In genomic region chr2:219875036-219875435, GRCh38 we compare ENCODE assay signal across 22 cellular contexts.
DNase-seq lines count a peak whose midpoint lies in the region; FAIRE-seq and TF ChIP-seq lines count a peak whose summit lies in the region.
"Had no signal": no experiment of that assay in that cellular context is flagged by ENCODE, and none has a peak within 500 bp of the region (broad histone marks: within the 10 kb centered on the region; RNA-seq: fewer than 3 reads in every experiment).

No MANE protein-coding gene starts in this region.

- H4K20me1 ChIP-seq in astrocyte (ENCODE audit: insufficient read depth, low read length) = no peaks in the 10 kb centered on the region
- no peaks in the 10 kb centered on the region for H4K20me1 ChIP-seq in smooth muscle cell (ENCODE audit: low read depth)
- no peaks in the 10 kb centered on the region for H4K20me1 ChIP-seq in H9 (ENCODE audit: control insufficient read depth, insufficient read depth, insufficient read length)
- H4K20me1 ChIP-seq: BLaER1 treated with 17β-estradiol and CSF1 and Interleukin-3, amounts not matched to agents 10 nM and 100 nM had no signal

- no peaks in the 10 kb centered on the region for H3K9me3 ChIP-seq in astrocyte (ENCODE audit: insufficient read depth, low read depth, low read length)
- H3K9me3 ChIP-seq in smooth muscle cell (replicated peaks; ENCODE audit: low read depth) = no peaks in the 10 kb centered on the region
- H3K9me3 ChIP-seq in H9 (ENCODE audit: control insufficient read depth, low read depth, low read length) = no peaks in the 10 kb centered on the region
- H3K9me3 ChIP-seq: A549, Caco-2 had no signal

- FAIRE-seq in astrocyte (lab: Jason Lieb, UNC) = no peak
- FAIRE-seq: A549, D721Med, GM12878, GM12892, GM18507 had no signal

- H2BK15ac ChIP-seq in mesendoderm (replicated peaks; ENCODE audit: low read depth) (no peak overlapping the region), H9 (ENCODE audit: low read depth, low read length) (no peak overlapping the region)

- H3K4me1 ChIP-seq in astrocyte (ENCODE audit: insufficient read depth, low read length) (no peaks in the 10 kb centered on the region), mesendoderm (ENCODE audit: control insufficient read depth, low read depth, low read length) (peaks cover 9% of the 10 kb centered on the region), smooth muscle cell (ENCODE audit: low read depth) (peaks cover 18% of the 10 kb centered on the region), H9 (ENCODE audit: insufficient read depth, low read length) (peaks cover 14% of the 10 kb centered on the region; the same call in 1 of the 2 replicates)
- H3K4me1 ChIP-seq: A549; BLaER1 treated with 17β-estradiol and CSF1 and Interleukin-3, amounts not matched to agents 10 nM and 100 nM; Caco-2 had no signal

- no peak overlapping the region for H2BK20ac ChIP-seq in H9 (ENCODE audit: low read depth, low read length, poor library complexity, severe bottlenecking)

- H3K56ac ChIP-seq in mesendoderm (ENCODE audit: low read length) (no peak overlapping the region), H9 (ENCODE audit: insufficient read length, low read depth, low read length) (no peak overlapping the region)

- H2BK120ac ChIP-seq in mesendoderm (ENCODE audit: low read depth, low read length) (peak overlapping the region; percentile 35), H9 (ENCODE audit: low read depth, low read length, poor library complexity, severe bottlenecking) (no peak overlapping the region)

- H3K9me3 Mint-ChIP-seq in astrocyte (ENCODE audit: unreplicated experiment) (no peaks in the 10 kb centered on the region), H9 (peaks cover 3 to 4% of the 10 kb centered on the region in 2 experiments; a peak in 3 of 5 replicates)
- no peaks in the 10 kb centered on the region for H3K9me3 Mint-ChIP-seq in activated naive CD8-positive, alpha-beta T cell treated with anti-CD3 and anti-CD28 coated beads for 36 hours
- H3K9me3 Mint-ChIP-seq: CD4-positive, alpha-beta T cell; CD8-positive, alpha-beta T cell had no signal

- no peaks in the 10 kb centered on the region for H3K79me1 ChIP-seq in mesendoderm (ENCODE audit: low read length)
- H3K79me1 ChIP-seq in H9 (ENCODE audit: insufficient read depth, low read depth, low read length, poor library complexity, severe bottlenecking) = no peaks in the 10 kb centered on the region

- H3K79me2 ChIP-seq in astrocyte (ENCODE audit: insufficient read depth, low read length) = no peaks in the 10 kb centered on the region
- H3K79me2 ChIP-seq in mesendoderm (ENCODE audit: control insufficient read depth, insufficient read depth, low read length) = no peaks in the 10 kb centered on the region
- H3K79me2 ChIP-seq in smooth muscle cell (ENCODE audit: low read depth) = no peaks in the 10 kb centered on the region
- no peaks in the 10 kb centered on the region for H3K79me2 ChIP-seq in H9 (ENCODE audit: insufficient read depth, low read length)

- peaks cover 9% of the 10 kb centered on the region for H3K4me1 Mint-ChIP-seq in astrocyte (ENCODE audit: low read depth, unreplicated experiment)
- peaks cover 60 to 62% of the 10 kb centered on the region in 2 experiments for H3K4me1 Mint-ChIP-seq in H9
- no peaks in the 10 kb centered on the region for H3K4me1 Mint-ChIP-seq in activated naive CD8-positive, alpha-beta T cell treated with anti-CD3 and anti-CD28 coated beads for 36 hours
- H3K4me1 Mint-ChIP-seq: B cell had no signal

- DNase-seq in astrocyte (ENCODE audit: low read depth) (no peak), mesendoderm (peak; percentile 82), smooth muscle cell (lab: John Stamatoyannopoulos, UW; ENCODE audit: unreplicated experiment) (no peak), H9 (no peak), DMS79 treated with DMSO at 0.1 percent for 48 hours (lab: John Stamatoyannopoulos, UW) (no peak)
- no peak for DNase-seq in activated naive CD8-positive, alpha-beta T cell treated with anti-CD3 and anti-CD28 coated beads for 36 hours
- DNase-seq: AML-193; Caco-2; Calu3; CD4-positive, alpha-beta T cell; CD8-positive, alpha-beta T cell; DND-41; EL; GDM1 had no signal

- H3K9ac ChIP-seq in astrocyte (ENCODE audit: low read length) = no peak overlapping the region
- no peak overlapping the region for H3K9ac ChIP-seq in mesendoderm (ENCODE audit: low read length)
- peak overlapping the region; percentile 54 for H3K9ac ChIP-seq in smooth muscle cell (ENCODE audit: low read depth)
- H3K9ac ChIP-seq in H9 (ENCODE audit: extremely low read depth, insufficient read length, low read length) = no peak overlapping the region
- H3K9ac ChIP-seq: BLaER1 treated with 17β-estradiol and CSF1 and Interleukin-3, amounts not matched to agents 10 nM and 100 nM had no signal

- H3K27ac Mint-ChIP-seq in astrocyte (ENCODE audit: unreplicated experiment) = peak overlapping the region; percentile 77
- no peak overlapping the region for H3K27ac Mint-ChIP-seq in H9
- no peak overlapping the region for H3K27ac Mint-ChIP-seq in activated naive CD8-positive, alpha-beta T cell treated with anti-CD3 and anti-CD28 coated beads for 36 hours
- H3K27ac Mint-ChIP-seq: B cell; CD4-positive, alpha-beta T cell; CD8-positive, alpha-beta T cell had no signal

- H3T11ph ChIP-seq in H9 (ENCODE audit: low read length) = no peak overlapping the region

- H3K36me3 Mint-ChIP-seq in astrocyte (ENCODE audit: low read depth, unreplicated experiment) (no peaks in the 10 kb centered on the region), H9 (ENCODE audit: insufficient read depth in 1 of 3, low read depth in 3 of 3) (peaks cover 0 to 4% (median 0%) of the 10 kb centered on the region in 3 experiments; a peak in 2 of 7 replicates)
- H3K36me3 Mint-ChIP-seq in activated naive CD8-positive, alpha-beta T cell treated with anti-CD3 and anti-CD28 coated beads for 36 hours = no peaks in the 10 kb centered on the region
- H3K36me3 Mint-ChIP-seq: CD8-positive, alpha-beta T cell had no signal

- no peak overlapping the region for H2AK5ac ChIP-seq in mesendoderm (ENCODE audit: low read length)
- H2AK5ac ChIP-seq in H9 (ENCODE audit: insufficient read length, low read length) = no peak overlapping the region

- H3K23me2 ChIP-seq in H9 (ENCODE audit: insufficient read length, low read depth, low read length, poor library complexity, severe bottlenecking) = no peaks in the 10 kb centered on the region

- no peak overlapping the region for H4K8ac ChIP-seq in mesendoderm (ENCODE audit: low read depth, low read length)
- no peak overlapping the region for H4K8ac ChIP-seq in H9 (replicated peaks; ENCODE audit: insufficient read length, low read depth, low read length)

- no peak overlapping the region for H3K4ac ChIP-seq in mesendoderm (ENCODE audit: low read depth, low read length)
- no peak overlapping the region for H3K4ac ChIP-seq in H9 (ENCODE audit: low read depth, low read length)

- no peak overlapping the region for H3K27ac ChIP-seq in astrocyte (ENCODE audit: low read depth, low read length)
- no peak overlapping the region for H3K27ac ChIP-seq in mesendoderm (ENCODE audit: low read depth, low read length)
- peak overlapping the region; percentile 63 for H3K27ac ChIP-seq in smooth muscle cell (ENCODE audit: low read depth)
- H3K27ac ChIP-seq in H9 (ENCODE audit: insufficient read length, low read depth, low read length) = no peak overlapping the region
- H3K27ac ChIP-seq: A549; BLaER1 treated with 17β-estradiol and CSF1 and Interleukin-3, amounts not matched to agents 10 nM and 100 nM; C4-2B had no signal

- no peaks in the 10 kb centered on the region for H3K27me3 ChIP-seq in astrocyte (ENCODE audit: insufficient read depth, low read length)
- H3K27me3 ChIP-seq in mesendoderm (ENCODE audit: insufficient read depth, low read length, poor library complexity) = no peaks in the 10 kb centered on the region
- no peaks in the 10 kb centered on the region for H3K27me3 ChIP-seq in smooth muscle cell (ENCODE audit: low read depth)
- no peaks in the 10 kb centered on the region for H3K27me3 ChIP-seq in H9 (ENCODE audit: insufficient read depth, low read length)
- H3K27me3 ChIP-seq: BLaER1 treated with 17β-estradiol and CSF1 and Interleukin-3, amounts not matched to agents 10 nM and 100 nM had no signal

- H3K18ac ChIP-seq in mesendoderm (ENCODE audit: low read length) (no peak overlapping the region), H9 (ENCODE audit: insufficient read length, low read depth, low read length) (no peak overlapping the region)

- H4K5ac ChIP-seq in mesendoderm (ENCODE audit: low read length) (no peak overlapping the region), H9 (ENCODE audit: insufficient read length, low read depth, low read length) (no peak overlapping the region)

- H3K27me3 Mint-ChIP-seq in astrocyte (ENCODE audit: low read depth, unreplicated experiment) = peaks cover 6% of the 10 kb centered on the region
- peaks cover 5% of the 10 kb centered on the region for H3K27me3 Mint-ChIP-seq in H9 (ENCODE audit: low read depth)
- no peaks in the 10 kb centered on the region for H3K27me3 Mint-ChIP-seq in activated naive CD8-positive, alpha-beta T cell treated with anti-CD3 and anti-CD28 coated beads for 36 hours
- H3K27me3 Mint-ChIP-seq: B cell; CD4-positive, alpha-beta T cell had no signal

- H3F3A ChIP-seq in smooth muscle cell (ENCODE audit: low read depth) = no peaks in the 10 kb centered on the region

- WGBS in mesendoderm (ENCODE audit: extremely low coverage, insufficient coverage, low lambda C conversion rate) = no CpG with 5 or more reads among the region's 1 CpG
- WGBS in smooth muscle cell (ENCODE audit: low lambda C conversion rate) = 89% methylated on average over 1 of the region's 1 CpG
- WGBS in H9 (ENCODE audit: extremely low coverage, insufficient read length, low lambda C conversion rate) = no CpG with 5 or more reads among the region's 1 CpG

- H2BK12ac ChIP-seq in H9 (ENCODE audit: insufficient read length, low read depth, low read length) = no peak overlapping the region

- no peak overlapping the region for H3K4me3 Mint-ChIP-seq in astrocyte (ENCODE audit: unreplicated experiment)
- no peak overlapping the region for H3K4me3 Mint-ChIP-seq in H9
- no peak overlapping the region for H3K4me3 Mint-ChIP-seq in activated naive CD8-positive, alpha-beta T cell treated with anti-CD3 and anti-CD28 coated beads for 36 hours
- H3K4me3 Mint-ChIP-seq: B cell; CD4-positive, alpha-beta T cell; CD8-positive, alpha-beta T cell had no signal

- H3K4me3 ChIP-seq in astrocyte (ENCODE audit: insufficient read depth, low read depth, low read length) = no peak overlapping the region
- no peak overlapping the region for H3K4me3 ChIP-seq in mesendoderm (ENCODE audit: low read length)
- H3K4me3 ChIP-seq in smooth muscle cell = no peak overlapping the region
- H3K4me3 ChIP-seq: A549; BLaER1 treated with 17β-estradiol and CSF1 and Interleukin-3, amounts not matched to agents 10 nM and 100 nM; GM12878 had no signal

- H3K23ac ChIP-seq in mesendoderm (ENCODE audit: low read length) (no peak overlapping the region), H9 (ENCODE audit: insufficient read length, low read depth, low read length) (no peak overlapping the region)

- H3K36me3 ChIP-seq in astrocyte (ENCODE audit: insufficient read depth, low read length) = no peaks in the 10 kb centered on the region
- no peaks in the 10 kb centered on the region for H3K36me3 ChIP-seq in mesendoderm (ENCODE audit: control insufficient read depth, insufficient read depth, low read length)
- H3K36me3 ChIP-seq in smooth muscle cell (ENCODE audit: low read depth) = no peaks in the 10 kb centered on the region
- H3K36me3 ChIP-seq: BLaER1 treated with 17β-estradiol and CSF1 and Interleukin-3, amounts not matched to agents 10 nM and 100 nM had no signal

- H2AFZ ChIP-seq in astrocyte (ENCODE audit: low read depth, low read length) = no peak overlapping the region
- no peak overlapping the region for H2AFZ ChIP-seq in smooth muscle cell (ENCODE audit: low read depth)
- H2AFZ ChIP-seq in H9 (ENCODE audit: low read length) = no peak overlapping the region

- H2BK5ac ChIP-seq in mesendoderm (ENCODE audit: low read length) (no peak overlapping the region), H9 (ENCODE audit: insufficient read length, low read length) (no peak overlapping the region)

- no peak overlapping the region for H4K91ac ChIP-seq in H9 (ENCODE audit: insufficient read length, low read depth, low read length)

- no peak overlapping the region for H3K14ac ChIP-seq in H9 (ENCODE audit: insufficient read depth, low read length)

- TF ChIP-seq CTCF in astrocyte (IDR thresholded peaks at IDR 0.05; ENCODE audit: insufficient read depth, low read depth, low read length) (no peak), smooth muscle cell (IDR thresholded peaks at IDR 0.05; ENCODE audit: borderline replicate concordance, insufficient read depth, poor library complexity, severe bottlenecking) (no peak), H9 (conservative IDR thresholded peaks at IDR 0.05) (no peak)

- H3K4me2 ChIP-seq in astrocyte (ENCODE audit: low read length) = no peak overlapping the region
- no peak overlapping the region for H3K4me2 ChIP-seq in mesendoderm (ENCODE audit: low read length)
- H3K4me2 ChIP-seq in smooth muscle cell = no peak overlapping the region
- no peak overlapping the region for H3K4me2 ChIP-seq in H9 (ENCODE audit: insufficient read depth, insufficient read length, low read length)
- H3K4me2 ChIP-seq: A549; BLaER1 treated with 17β-estradiol and CSF1 and Interleukin-3, amounts not matched to agents 10 nM and 100 nM had no signal
